ENCODE assay signal across 9 cellular contexts in genomic region chr5:138346889-138347288, GRCh38. TPM values are rescaled to one million over a fixed set of nuclear protein-coding genes. Genes with fewer than 3 reads are reported as not detected.
"Had no signal": no experiment of that assay in that cellular context is flagged by ENCODE, and none has a peak within 500 bp of the region (broad histone marks: within the 10 kb centered on the region; RNA-seq: fewer than 3 reads in every experiment).

No MANE protein-coding gene starts in this region.

- DNase-seq: H7, HFFc6, KG1 had no signal

- H3K27ac ChIP-seq: HL-60 had no signal

- ATAC-seq: GM23338, HCT116, HepG2 had no signal

- H3K27me3 Mint-ChIP-seq: IgD-negative memory B cell had no signal

- H3K4me3 ChIP-seq: GM23338, HAP-1 had no signal

- H3K9me3 Mint-ChIP-seq: GM23338 had no signal

- FAIRE-seq: HepG2 had no signal

- H2AFZ ChIP-seq: GM23338 had no signal

- H3K27ac Mint-ChIP-seq: GM23338, HFFc6 had no signal

- H3K4me1 ChIP-seq: HAP-1 had no signal

- H3K4me3 Mint-ChIP-seq: GM23338, HFFc6, IgD-negative memory B cell had no signal

- H3K4me2 ChIP-seq: GM23338 had no signal

RNA-seq across cellular contexts. Expression of gene CDC25C, which starts 15.3 kb away (rescaled TPM):
- polyA plus RNA-seq: IgD-negative memory B cell had no signal
